In genomic region chr4:2259036-2259540, GRCh38 we compare ENCODE assay signal across 11 cellular contexts. TPM values are rescaled to one million over a fixed set of nuclear protein-coding genes. Genes with fewer than 3 reads are reported as not detected.
A peak's percentile ranks its signal among the peaks of the same experiment; 100 is the strongest.
DNase-seq lines count a peak whose midpoint lies in the region; ATAC-seq, FAIRE-seq and TF ChIP-seq lines count a peak whose summit lies in the region.
"Had no signal": no experiment of that assay in that cellular context is flagged by ENCODE, and none has a peak within 500 bp of the region (broad histone marks: within the 10 kb centered on the region; RNA-seq: fewer than 3 reads in every experiment).

No MANE protein-coding gene starts in this region.

- no peaks in the 10 kb centered on the region for H3K9me3 Mint-ChIP-seq in chondrocyte (ENCODE audit: low read depth)
- H3K9me3 Mint-ChIP-seq: GM23338 had no signal

- ATAC-seq in SK-N-SH treated with all-trans-retinoic acid at 6 μM for 48 hours (no peak), GM21381 (IDR thresholded peaks at IDR 0.05; ENCODE audit: unreplicated experiment) (no peak)
- ATAC-seq: GM23338 had no signal

- H3K27ac ChIP-seq in SK-N-SH (ENCODE audit: low read depth in 2 of 2, low read length in 1 of 2) (no peak overlapping the region; a peak in 1 of 4 replicates), kidney (ENCODE audit: low read depth in 2 of 2, low read length in 2 of 2) (peak overlapping the region in 1 of 2 donors; percentile 17), subcutaneous abdominal adipose tissue (ENCODE audit: low read depth, low read length) (peak overlapping the region; percentile 75)
- H3K27ac ChIP-seq: 22Rv1, neutrophil had no signal

- no peaks in the 10 kb centered on the region for H3K27me3 Mint-ChIP-seq in chondrocyte (ENCODE audit: low read depth)

- H3K79me2 ChIP-seq in SK-N-SH (ENCODE audit: insufficient read depth) = peaks cover 47% of the 10 kb centered on the region

- H3K9me3 ChIP-seq in SK-N-SH = no peaks in the 10 kb centered on the region
- H3K9me3 ChIP-seq in kidney (ENCODE audit: control insufficient read depth in 1 of 2, low read length in 2 of 2) = no peaks in the 10 kb centered on the region
- H3K9me3 ChIP-seq in subcutaneous abdominal adipose tissue (ENCODE audit: control insufficient read depth in 5 of 5, low read length in 5 of 5) = no peaks in the 10 kb centered on the region
- H3K9me3 ChIP-seq: neutrophil had no signal

- H3K4me2 ChIP-seq in SK-N-SH = peak overlapping the region; percentile 91; the same call in 1 of the 2 replicates
- H3K4me2 ChIP-seq: GM23338 had no signal

- TF ChIP-seq EP300 in SK-N-SH (IDR thresholded peaks at IDR 0.05; ENCODE audit: borderline replicate concordance in 1 of 2, low read depth in 1 of 2, low read length in 1 of 2) = no peak

- POLR2A ChIA-PET in SK-N-SH (lab: Yijun Ruan, JAX) = no interaction called here

- H3K9me2 ChIP-seq in SK-N-SH = no peaks in the 10 kb centered on the region

- H3K4me3 ChIP-seq in SK-N-SH (ENCODE audit: low read depth in 2 of 2, low read length in 1 of 2) (no peak overlapping the region; a peak in 1 of 4 replicates), kidney (ENCODE audit: low read length in 2 of 2) (no peak overlapping the region), subcutaneous abdominal adipose tissue (ENCODE audit: low read depth in 1 of 5, low read length in 5 of 5) (peak overlapping the region in 2 of 5 donors; percentile 78 to 82)
- H3K4me3 ChIP-seq: GM23338 had no signal

- H3F3A ChIP-seq in SK-N-SH (replicated peaks; ENCODE audit: insufficient read depth) = no peaks in the 10 kb centered on the region

- peaks cover 65% of the 10 kb centered on the region for H4K20me1 ChIP-seq in SK-N-SH (ENCODE audit: insufficient read depth)

- H3K9ac ChIP-seq in SK-N-SH = no peak overlapping the region
- H3K9ac ChIP-seq in kidney (ENCODE audit: low read length in 2 of 2) = no peak overlapping the region
- peak overlapping the region; percentile 16 to 86 (median 83) for H3K9ac ChIP-seq in subcutaneous abdominal adipose tissue (ENCODE audit: low read length in 5 of 5)

- peaks cover 16% of the 10 kb centered on the region for H3K4me1 Mint-ChIP-seq in chondrocyte (ENCODE audit: low read depth)

- TF ChIP-seq CTCF in SK-N-SH (IDR thresholded peaks at IDR 0.05) (no peak), chondrocyte (IDR thresholded peaks at IDR 0.05) (no peak), kidney (IDR thresholded peaks at IDR 0.05; ENCODE audit: borderline replicate concordance, extremely low read depth, insufficient read depth) (no peak)

- DNase-seq in SK-N-SH (no peak), chondrocyte (ENCODE audit: low spot score) (peak; percentile 88), kidney (peak; percentile 71), NCI-H226 (no peak), hippocampal formation (lab: John Stamatoyannopoulos, UW) (no peak)

- no peak for TF ChIP-seq RAD21 in SK-N-SH (IDR thresholded peaks at IDR 0.05; ENCODE audit: low read length)

- H3K36me3 ChIP-seq in SK-N-SH (replicated peaks in 1 of 2; ENCODE audit: control insufficient read depth in 1 of 2, insufficient read depth in 2 of 2, low read length in 1 of 2) (peaks cover 0 to 40% of the 10 kb centered on the region in 2 experiments), kidney (ENCODE audit: control insufficient read depth in 1 of 2, insufficient read depth in 2 of 2, low read length in 2 of 2) (peaks cover 6% of the 10 kb centered on the region in 2 donors), subcutaneous abdominal adipose tissue (ENCODE audit: control insufficient read depth in 5 of 5, insufficient read depth in 5 of 5, low read length in 5 of 5) (peaks cover 0 to 33% (median 26%) of the 10 kb centered on the region in 5 donors)

- no peak overlapping the region for H3K27ac Mint-ChIP-seq in chondrocyte (ENCODE audit: unreplicated experiment)
- H3K27ac Mint-ChIP-seq: GM23338 had no signal

- no peak for FAIRE-seq in kidney (lab: Jason Lieb, UNC)

- H3K4me3 Mint-ChIP-seq in chondrocyte (ENCODE audit: unreplicated experiment) = no peak overlapping the region
- H3K4me3 Mint-ChIP-seq: GM23338 had no signal

- intact Hi-C loops in kidney (cut with DNase I) = no loop called here

- H3K27me3 ChIP-seq in SK-N-SH (ENCODE audit: insufficient read depth) (no peaks in the 10 kb centered on the region), subcutaneous abdominal adipose tissue (ENCODE audit: control insufficient read depth in 5 of 5, insufficient read depth in 4 of 5, low read length in 5 of 5) (no peaks in the 10 kb centered on the region)
- H3K27me3 ChIP-seq: neutrophil had no signal

- 80% methylated on average over 3 of the region's 13 CpGs for WGBS in SK-N-SH (ENCODE audit: low lambda C conversion rate)

- peaks cover 10% of the 10 kb centered on the region for H3K36me3 Mint-ChIP-seq in chondrocyte (ENCODE audit: low read depth)

- H3K4me1 ChIP-seq in SK-N-SH (ENCODE audit: control insufficient read depth in 1 of 2, insufficient read depth in 2 of 2, low read depth in 1 of 2, low read length in 1 of 2) (peaks cover 5 to 68% of the 10 kb centered on the region in 2 experiments; a peak in 2 of 4 replicates), kidney (ENCODE audit: control insufficient read depth in 1 of 2, insufficient read depth in 1 of 2, low read depth in 1 of 2, low read length in 2 of 2) (peaks cover 18 to 64% of the 10 kb centered on the region in 2 donors), subcutaneous abdominal adipose tissue (ENCODE audit: control insufficient read depth in 5 of 5, insufficient read depth in 5 of 5, low read length in 5 of 5) (peaks cover 13 to 87% (median 76%) of the 10 kb centered on the region in 5 donors)

- no peak overlapping the region for H2AFZ ChIP-seq in SK-N-SH (ENCODE audit: low read depth)
- H2AFZ ChIP-seq: GM23338 had no signal

- CTCF ChIA-PET in SK-N-SH (lab: Yijun Ruan, JAX) = interaction anchor here (0.8 to 1.3 kb wide), 2 partner anchors 9 to 131 kb away, joined by 3 to 4 read pairs; no protein-coding TSS in a partner anchor

TF ChIP-seq in SK-N-SH, 30 proteins besides CTCF, POLR2A, EP300 and RAD21:
- TF ChIP-seq JUND (IDR thresholded peaks at IDR 0.05) (no peak), ELF1 (IDR thresholded peaks at IDR 0.05) (no peak), MEF2A (IDR thresholded peaks at IDR 0.05; ENCODE audit: borderline replicate concordance, low read depth) (no peak), GATA2 (CRISPR knock-in tag; IDR thresholded peaks at IDR 0.05) (no peak)

TF ChIP-seq in SK-N-SH treated with all-trans-retinoic acid at 6 μM for 48 hours, 23 proteins besides CTCF, POLR2A, EP300 and RAD21:
- TF ChIP-seq CREB5 (CRISPR knock-in tag; IDR thresholded peaks at IDR 0.05; ENCODE audit: low read depth) (no peak), ZNF565 (CRISPR knock-in tag; conservative IDR thresholded peaks at IDR 0.05; ENCODE audit: low read depth) (no peak), TCF4 (CRISPR knock-in tag; IDR thresholded peaks at IDR 0.05; ENCODE audit: borderline replicate concordance) (no peak), BACH2 (CRISPR knock-in tag; IDR thresholded peaks at IDR 0.05; ENCODE audit: borderline replicate concordance) (no peak), OSR1 (CRISPR knock-in tag; IDR thresholded peaks at IDR 0.05) (no peak), GLIS3 (CRISPR knock-in tag; IDR thresholded peaks at IDR 0.05) (no peak)

RNA-seq across cellular contexts. Expression of gene MXD4, which starts 2.8 kb away (rescaled TPM):
- polyA plus RNA-seq in SK-N-SH (2012; rRNA removed) (38.6 and 42.2 TPM in 2 replicates), kidney (ENCODE audit: insufficient read depth, low read depth, low replicate concordance) (49.8 TPM)
- polyA plus RNA-seq in SK-N-SH (2012; cell fraction: cytosol; rRNA removed) = 17.3 and 28.2 TPM in 2 replicates
- polyA plus RNA-seq in SK-N-SH (2012; cell fraction: nucleus; rRNA removed) = 58.8 and 62.0 TPM in 2 replicates
- total RNA-seq in chondrocyte (80.3 to 114 TPM (median 82.7 TPM) in 3 replicates), kidney (84.8 TPM)

RNA-seq across cellular contexts. Expression of gene HAUS3, which starts 17.2 kb away (rescaled TPM):
- polyA plus RNA-seq in SK-N-SH (2012; rRNA removed) (6.3 and 6.4 TPM in 2 replicates), kidney (ENCODE audit: insufficient read depth, low read depth, low replicate concordance) (4.1 TPM)
- 4.0 and 4.4 TPM in 2 replicates for polyA plus RNA-seq in SK-N-SH (2012; cell fraction: cytosol; rRNA removed)
- 15.3 and 15.8 TPM in 2 replicates for polyA plus RNA-seq in SK-N-SH (2012; cell fraction: nucleus; rRNA removed)
- total RNA-seq in chondrocyte (8.6 to 12.5 TPM (median 10.0 TPM) in 3 replicates), kidney (12.1 TPM)

RNA-seq across cellular contexts. Expression of gene POLN, which starts 17.2 kb away (rescaled TPM):
- polyA plus RNA-seq in SK-N-SH (2012; rRNA removed) (0.67 and 1.2 TPM in 2 replicates), kidney (ENCODE audit: insufficient read depth, low read depth, low replicate concordance) (1.3 TPM)
- polyA plus RNA-seq in SK-N-SH (2012; cell fraction: cytosol; rRNA removed) = 0.31 and 0.38 TPM in 2 replicates
- polyA plus RNA-seq in SK-N-SH (2012; cell fraction: nucleus; rRNA removed) = 4.2 and 4.9 TPM in 2 replicates
- total RNA-seq in chondrocyte (3.8 to 9.1 TPM (median 5.5 TPM) in 3 replicates), kidney (3.8 TPM)

Comparison
In these comparisons a context has a peak if more than half of its experiments do, and no peak if none do; other contexts are left out.
1. DNase-seq: peak in chondrocyte (single experiment) and kidney (single experiment); none in SK-N-SH (single experiment), NCI-H226 (single experiment) and hippocampal formation (0 of 2).
2. H3K9ac ChIP-seq: peak in subcutaneous abdominal adipose tissue (5 of 5); none in SK-N-SH (single experiment) and kidney (0 of 2).